1 cellular context compared by ENCODE assay signal in genomic region chr4:70901984-70902576, GRCh38.
TF ChIP-seq lines count a peak whose summit lies in the region.

Gene MOB1B (plus strand): TSS chr4:70902369. CDS start chr4:70902537, 168 bp downstream.

TF ChIP-seq in WTC11, 78 proteins besides CTCF, POLR2A, EP300 and RAD21 (continued from another document and continues in another):
- TF ChIP-seq ZBTB43 (CRISPR knock-in tag; IDR thresholded peaks at IDR 0.05) (peak; percentile 89; the same call in 1 of the 2 replicates), STAT6 (CRISPR knock-in tag; conservative IDR thresholded peaks at IDR 0.05; ENCODE audit: low read depth) (no peak), ZNF423 (CRISPR knock-in tag; IDR thresholded peaks at IDR 0.05) (no peak), NFE2L1 (CRISPR knock-in tag; IDR thresholded peaks at IDR 0.05) (0 out of 2 replicates have a peak, but pooled peaks have one; percentile 50), ERG (CRISPR knock-in tag; IDR thresholded peaks at IDR 0.05) (no peak), ZMAT4 (CRISPR knock-in tag; IDR thresholded peaks at IDR 0.05) (no peak), HMGA2 (CRISPR knock-in tag; IDR thresholded peaks at IDR 0.05) (no peak), EMX1 (CRISPR knock-in tag; IDR thresholded peaks at IDR 0.05) (no peak), JAZF1 (CRISPR knock-in tag; IDR thresholded peaks at IDR 0.05) (no peak), RELA (CRISPR knock-in tag; IDR thresholded peaks at IDR 0.05; ENCODE audit: borderline replicate concordance) (peak; percentile 53; the same call in 1 of the 2 replicates), ETV6 (CRISPR knock-in tag; IDR thresholded peaks at IDR 0.05) (peak; percentile 93), ZNF281 (CRISPR knock-in tag; IDR thresholded peaks at IDR 0.05) (0 out of 2 replicates have a peak, but pooled peaks have one; percentile 70), ZNF532 (CRISPR knock-in tag; IDR thresholded peaks at IDR 0.05; ENCODE audit: borderline replicate concordance) (no peak), NR2C2 (CRISPR knock-in tag; IDR thresholded peaks at IDR 0.05) (peak; percentile 40; the same call in 1 of the 2 replicates), NFATC4 (CRISPR knock-in tag; IDR thresholded peaks at IDR 0.05) (no peak), ZNF219 (CRISPR knock-in tag; IDR thresholded peaks at IDR 0.05; ENCODE audit: borderline replicate concordance) (no peak), MXD4 (CRISPR knock-in tag; IDR thresholded peaks at IDR 0.05; ENCODE audit: borderline replicate concordance) (no peak), CREM (CRISPR knock-in tag; IDR thresholded peaks at IDR 0.05) (no peak), SMAD4 (CRISPR knock-in tag; IDR thresholded peaks at IDR 0.05) (no peak), NR1H2 (CRISPR knock-in tag; IDR thresholded peaks at IDR 0.05) (no peak), SOX15 (CRISPR knock-in tag; IDR thresholded peaks at IDR 0.05) (no peak), ATF6 (CRISPR knock-in tag; IDR thresholded peaks at IDR 0.05) (no peak), CREB1 (CRISPR knock-in tag; IDR thresholded peaks at IDR 0.05) (peak; percentile 86; the same call in 1 of the 2 replicates), TCF7 (CRISPR knock-in tag; IDR thresholded peaks at IDR 0.05; ENCODE audit: low read depth) (no peak), ZNF232 (CRISPR knock-in tag; IDR thresholded peaks at IDR 0.05) (no peak; the same call in 1 of the 2 replicates), CBFB (CRISPR knock-in tag; IDR thresholded peaks at IDR 0.05; ENCODE audit: low read depth) (no peak), ATF2 (CRISPR knock-in tag; IDR thresholded peaks at IDR 0.05; ENCODE audit: borderline replicate concordance, low read depth) (no peak), ELF4 (CRISPR knock-in tag; IDR thresholded peaks at IDR 0.05; ENCODE audit: low read depth) (no peak), AFF4 (CRISPR knock-in tag; IDR thresholded peaks at IDR 0.05; ENCODE audit: borderline replicate concordance) (no peak), ZBTB21 (CRISPR knock-in tag; IDR thresholded peaks at IDR 0.05; ENCODE audit: borderline replicate concordance) (no peak), ZNF138 (CRISPR knock-in tag; conservative IDR thresholded peaks at IDR 0.05) (no peak), PREB (CRISPR knock-in tag; IDR thresholded peaks at IDR 0.05; ENCODE audit: borderline replicate concordance) (no peak), ZSCAN18 (CRISPR knock-in tag; IDR thresholded peaks at IDR 0.05) (no peak)
